Comparison of ENCODE assay signal across 1 cellular context in the genomic region with DNA sequence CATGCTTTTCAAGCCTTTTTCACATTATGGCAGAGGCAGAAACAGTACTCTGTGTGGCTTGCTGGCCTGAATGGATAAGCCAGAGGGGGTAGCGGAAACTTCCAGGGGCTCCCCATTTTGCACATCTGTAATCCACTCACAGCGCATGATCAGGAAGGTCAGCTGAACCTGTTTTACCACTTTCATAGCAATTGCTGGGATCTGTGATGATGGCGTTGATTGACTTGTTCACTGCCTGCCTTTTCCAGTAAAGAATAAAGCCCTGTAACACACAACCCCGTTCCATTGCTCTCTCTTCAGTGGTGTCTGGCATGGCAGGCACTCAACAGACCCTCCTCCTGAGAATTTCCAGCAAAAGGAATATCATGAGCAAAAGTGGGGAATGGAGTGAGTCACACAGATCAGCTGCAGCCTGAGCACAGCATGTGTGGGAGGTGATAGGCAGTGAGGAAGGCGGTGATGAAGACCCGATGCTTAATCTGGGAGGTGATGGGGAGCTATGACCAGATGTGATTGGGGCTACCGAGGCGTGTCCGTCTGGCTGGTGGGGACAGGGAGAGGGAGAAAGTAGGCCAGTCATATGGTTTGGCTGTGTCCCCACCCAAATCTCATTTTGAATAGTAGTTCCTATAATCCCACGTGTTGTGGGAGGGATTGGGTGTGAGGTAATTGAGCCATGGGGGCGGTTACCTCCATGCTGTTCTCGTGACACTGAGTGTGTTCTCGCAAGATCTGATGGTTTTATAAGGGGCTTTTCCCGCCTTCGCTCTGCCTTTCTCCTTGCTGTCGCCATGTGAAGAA.
TF ChIP-seq lines count a peak whose summit lies in the region.

No MANE protein-coding gene starts in this region.

TF ChIP-seq in K562, 482 proteins besides CTCF, POLR2A, EP300 and RAD21 (continued from another document):
- TF ChIP-seq, protein P1, sequence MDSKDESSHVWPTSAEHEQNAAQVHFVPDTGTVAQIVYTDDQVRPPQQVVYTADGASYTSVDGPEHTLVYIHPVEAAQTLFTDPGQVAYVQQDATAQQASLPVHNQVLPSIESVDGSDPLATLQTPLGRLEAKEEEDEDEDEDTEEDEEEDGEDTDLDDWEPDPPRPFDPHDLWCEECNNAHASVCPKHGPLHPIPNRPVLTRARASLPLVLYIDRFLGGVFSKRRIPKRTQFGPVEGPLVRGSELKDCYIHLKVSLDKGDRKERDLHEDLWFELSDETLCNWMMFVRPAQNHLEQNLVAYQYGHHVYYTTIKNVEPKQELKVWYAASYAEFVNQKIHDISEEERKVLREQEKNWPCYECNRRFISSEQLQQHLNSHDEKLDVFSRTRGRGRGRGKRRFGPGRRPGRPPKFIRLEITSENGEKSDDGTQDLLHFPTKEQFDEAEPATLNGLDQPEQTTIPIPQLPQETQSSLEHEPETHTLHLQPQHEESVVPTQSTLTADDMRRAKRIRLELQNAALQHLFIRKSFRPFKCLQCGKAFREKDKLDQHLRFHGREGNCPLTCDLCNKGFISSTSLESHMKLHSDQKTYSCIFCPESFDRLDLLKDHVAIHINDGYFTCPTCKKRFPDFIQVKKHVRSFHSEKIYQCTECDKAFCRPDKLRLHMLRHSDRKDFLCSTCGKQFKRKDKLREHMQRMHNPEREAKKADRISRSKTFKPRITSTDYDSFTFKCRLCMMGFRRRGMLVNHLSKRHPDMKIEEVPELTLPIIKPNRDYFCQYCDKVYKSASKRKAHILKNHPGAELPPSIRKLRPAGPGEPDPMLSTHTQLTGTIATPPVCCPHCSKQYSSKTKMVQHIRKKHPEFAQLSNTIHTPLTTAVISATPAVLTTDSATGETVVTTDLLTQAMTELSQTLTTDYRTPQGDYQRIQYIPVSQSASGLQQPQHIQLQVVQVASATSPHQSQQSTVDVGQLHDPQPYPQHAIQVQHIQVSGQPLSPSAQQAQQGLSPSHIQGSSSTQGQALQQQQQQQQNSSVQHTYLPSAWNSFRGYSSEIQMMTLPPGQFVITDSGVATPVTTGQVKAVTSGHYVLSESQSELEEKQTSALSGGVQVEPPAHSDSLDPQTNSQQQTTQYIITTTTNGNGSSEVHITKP (IDR thresholded peaks at IDR 0.05; ENCODE audit: partially characterized antibody), result peak; percentile 85
- TF ChIP-seq CBFA2T2 (conservative IDR thresholded peaks at IDR 0.05) (peak; percentile 56), KDM1A (IDR thresholded peaks at IDR 0.05) (peak in 1 of 2 experiments; percentile 23; a peak in 1 of 4 replicates), JUND (IDR thresholded peaks at IDR 0.05; ENCODE audit: borderline replicate concordance, low read depth, low read length) (peak; percentile 60; the same call in 1 of the 2 replicates), JUND (tag; IDR thresholded peaks at IDR 0.05; ENCODE audit: borderline replicate concordance, low read depth, low read length) (no peak), ZNF354B (CRISPR knock-in tag; IDR thresholded peaks at IDR 0.05) (no peak), TCF3 (CRISPR knock-in tag; IDR thresholded peaks at IDR 0.05) (peak; percentile 40; the same call in 1 of the 2 replicates), EGR1 (conservative IDR thresholded peaks at IDR 0.05) (peak; percentile 55), DPF2 (IDR thresholded peaks at IDR 0.05) (peak; percentile 40), FOSL1 (tag; conservative IDR thresholded peaks at IDR 0.05) (peak; percentile 47), ARID1B (IDR thresholded peaks at IDR 0.05) (peak; percentile 53; the same call in 1 of the 2 replicates), SMARCA4 (IDR thresholded peaks at IDR 0.05) (0 out of 2 replicates have a peak, but pooled peaks have one; percentile 20), ADNP (tag; IDR thresholded peaks at IDR 0.05) (no peak), CBX5 (IDR thresholded peaks at IDR 0.05; ENCODE audit: borderline replicate concordance, low read depth) (no peak), SETDB1 (IDR thresholded peaks at IDR 0.05; ENCODE audit: low read length) (no peak), HLTF (IDR thresholded peaks at IDR 0.05) (no peak), NCOR1 (IDR thresholded peaks at IDR 0.05) (peak; percentile 18; the same call in 1 of the 2 replicates), ILF3 (IDR thresholded peaks at IDR 0.05; ENCODE audit: borderline replicate concordance) (no peak), CHD2 (IDR thresholded peaks at IDR 0.05; ENCODE audit: low read depth, low read length) (0 out of 2 replicates have a peak, but pooled peaks have one; percentile 19)
- TF ChIP-seq, protein P2, sequence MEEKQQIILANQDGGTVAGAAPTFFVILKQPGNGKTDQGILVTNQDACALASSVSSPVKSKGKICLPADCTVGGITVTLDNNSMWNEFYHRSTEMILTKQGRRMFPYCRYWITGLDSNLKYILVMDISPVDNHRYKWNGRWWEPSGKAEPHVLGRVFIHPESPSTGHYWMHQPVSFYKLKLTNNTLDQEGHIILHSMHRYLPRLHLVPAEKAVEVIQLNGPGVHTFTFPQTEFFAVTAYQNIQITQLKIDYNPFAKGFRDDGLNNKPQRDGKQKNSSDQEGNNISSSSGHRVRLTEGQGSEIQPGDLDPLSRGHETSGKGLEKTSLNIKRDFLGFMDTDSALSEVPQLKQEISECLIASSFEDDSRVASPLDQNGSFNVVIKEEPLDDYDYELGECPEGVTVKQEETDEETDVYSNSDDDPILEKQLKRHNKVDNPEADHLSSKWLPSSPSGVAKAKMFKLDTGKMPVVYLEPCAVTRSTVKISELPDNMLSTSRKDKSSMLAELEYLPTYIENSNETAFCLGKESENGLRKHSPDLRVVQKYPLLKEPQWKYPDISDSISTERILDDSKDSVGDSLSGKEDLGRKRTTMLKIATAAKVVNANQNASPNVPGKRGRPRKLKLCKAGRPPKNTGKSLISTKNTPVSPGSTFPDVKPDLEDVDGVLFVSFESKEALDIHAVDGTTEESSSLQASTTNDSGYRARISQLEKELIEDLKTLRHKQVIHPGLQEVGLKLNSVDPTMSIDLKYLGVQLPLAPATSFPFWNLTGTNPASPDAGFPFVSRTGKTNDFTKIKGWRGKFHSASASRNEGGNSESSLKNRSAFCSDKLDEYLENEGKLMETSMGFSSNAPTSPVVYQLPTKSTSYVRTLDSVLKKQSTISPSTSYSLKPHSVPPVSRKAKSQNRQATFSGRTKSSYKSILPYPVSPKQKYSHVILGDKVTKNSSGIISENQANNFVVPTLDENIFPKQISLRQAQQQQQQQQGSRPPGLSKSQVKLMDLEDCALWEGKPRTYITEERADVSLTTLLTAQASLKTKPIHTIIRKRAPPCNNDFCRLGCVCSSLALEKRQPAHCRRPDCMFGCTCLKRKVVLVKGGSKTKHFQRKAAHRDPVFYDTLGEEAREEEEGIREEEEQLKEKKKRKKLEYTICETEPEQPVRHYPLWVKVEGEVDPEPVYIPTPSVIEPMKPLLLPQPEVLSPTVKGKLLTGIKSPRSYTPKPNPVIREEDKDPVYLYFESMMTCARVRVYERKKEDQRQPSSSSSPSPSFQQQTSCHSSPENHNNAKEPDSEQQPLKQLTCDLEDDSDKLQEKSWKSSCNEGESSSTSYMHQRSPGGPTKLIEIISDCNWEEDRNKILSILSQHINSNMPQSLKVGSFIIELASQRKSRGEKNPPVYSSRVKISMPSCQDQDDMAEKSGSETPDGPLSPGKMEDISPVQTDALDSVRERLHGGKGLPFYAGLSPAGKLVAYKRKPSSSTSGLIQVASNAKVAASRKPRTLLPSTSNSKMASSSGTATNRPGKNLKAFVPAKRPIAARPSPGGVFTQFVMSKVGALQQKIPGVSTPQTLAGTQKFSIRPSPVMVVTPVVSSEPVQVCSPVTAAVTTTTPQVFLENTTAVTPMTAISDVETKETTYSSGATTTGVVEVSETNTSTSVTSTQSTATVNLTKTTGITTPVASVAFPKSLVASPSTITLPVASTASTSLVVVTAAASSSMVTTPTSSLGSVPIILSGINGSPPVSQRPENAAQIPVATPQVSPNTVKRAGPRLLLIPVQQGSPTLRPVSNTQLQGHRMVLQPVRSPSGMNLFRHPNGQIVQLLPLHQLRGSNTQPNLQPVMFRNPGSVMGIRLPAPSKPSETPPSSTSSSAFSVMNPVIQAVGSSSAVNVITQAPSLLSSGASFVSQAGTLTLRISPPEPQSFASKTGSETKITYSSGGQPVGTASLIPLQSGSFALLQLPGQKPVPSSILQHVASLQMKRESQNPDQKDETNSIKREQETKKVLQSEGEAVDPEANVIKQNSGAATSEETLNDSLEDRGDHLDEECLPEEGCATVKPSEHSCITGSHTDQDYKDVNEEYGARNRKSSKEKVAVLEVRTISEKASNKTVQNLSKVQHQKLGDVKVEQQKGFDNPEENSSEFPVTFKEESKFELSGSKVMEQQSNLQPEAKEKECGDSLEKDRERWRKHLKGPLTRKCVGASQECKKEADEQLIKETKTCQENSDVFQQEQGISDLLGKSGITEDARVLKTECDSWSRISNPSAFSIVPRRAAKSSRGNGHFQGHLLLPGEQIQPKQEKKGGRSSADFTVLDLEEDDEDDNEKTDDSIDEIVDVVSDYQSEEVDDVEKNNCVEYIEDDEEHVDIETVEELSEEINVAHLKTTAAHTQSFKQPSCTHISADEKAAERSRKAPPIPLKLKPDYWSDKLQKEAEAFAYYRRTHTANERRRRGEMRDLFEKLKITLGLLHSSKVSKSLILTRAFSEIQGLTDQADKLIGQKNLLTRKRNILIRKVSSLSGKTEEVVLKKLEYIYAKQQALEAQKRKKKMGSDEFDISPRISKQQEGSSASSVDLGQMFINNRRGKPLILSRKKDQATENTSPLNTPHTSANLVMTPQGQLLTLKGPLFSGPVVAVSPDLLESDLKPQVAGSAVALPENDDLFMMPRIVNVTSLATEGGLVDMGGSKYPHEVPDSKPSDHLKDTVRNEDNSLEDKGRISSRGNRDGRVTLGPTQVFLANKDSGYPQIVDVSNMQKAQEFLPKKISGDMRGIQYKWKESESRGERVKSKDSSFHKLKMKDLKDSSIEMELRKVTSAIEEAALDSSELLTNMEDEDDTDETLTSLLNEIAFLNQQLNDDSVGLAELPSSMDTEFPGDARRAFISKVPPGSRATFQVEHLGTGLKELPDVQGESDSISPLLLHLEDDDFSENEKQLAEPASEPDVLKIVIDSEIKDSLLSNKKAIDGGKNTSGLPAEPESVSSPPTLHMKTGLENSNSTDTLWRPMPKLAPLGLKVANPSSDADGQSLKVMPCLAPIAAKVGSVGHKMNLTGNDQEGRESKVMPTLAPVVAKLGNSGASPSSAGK (IDR thresholded peaks at IDR 0.05), result peak; percentile 49; the same call in 1 of the 2 replicates
- TF ChIP-seq, protein P3, sequence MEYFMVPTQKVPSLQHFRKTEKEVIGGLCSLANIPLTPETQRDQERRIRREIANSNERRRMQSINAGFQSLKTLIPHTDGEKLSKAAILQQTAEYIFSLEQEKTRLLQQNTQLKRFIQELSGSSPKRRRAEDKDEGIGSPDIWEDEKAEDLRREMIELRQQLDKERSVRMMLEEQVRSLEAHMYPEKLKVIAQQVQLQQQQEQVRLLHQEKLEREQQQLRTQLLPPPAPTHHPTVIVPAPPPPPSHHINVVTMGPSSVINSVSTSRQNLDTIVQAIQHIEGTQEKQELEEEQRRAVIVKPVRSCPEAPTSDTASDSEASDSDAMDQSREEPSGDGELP (CRISPR knock-in tag; IDR thresholded peaks at IDR 0.05; ENCODE audit: borderline replicate concordance), result peak; percentile 74
